ENCODE assay signal across 20 cellular contexts in the genomic region with DNA sequence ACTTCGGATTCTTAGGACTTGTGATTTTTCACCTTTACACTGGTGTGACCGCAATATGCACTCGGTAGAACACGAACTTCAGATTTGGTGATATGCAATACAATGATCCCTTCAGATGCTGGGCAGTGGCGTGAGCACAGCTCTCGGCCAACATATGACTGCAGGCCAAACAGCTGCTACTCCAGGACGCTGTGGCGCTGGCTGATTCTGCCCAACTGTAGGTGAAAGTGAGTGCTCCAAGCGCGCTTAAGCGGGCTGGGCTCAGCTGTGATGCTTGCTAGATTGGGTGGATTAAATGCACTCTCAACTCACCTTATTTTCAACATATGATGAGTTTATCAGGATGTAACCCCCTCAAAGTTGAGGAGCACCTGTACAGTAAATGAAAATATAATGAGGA.
"Had no signal": no experiment of that assay in that cellular context is flagged by ENCODE, and none has a peak within 500 bp of the region (broad histone marks: within the 10 kb centered on the region; RNA-seq: fewer than 3 reads in every experiment).

No MANE protein-coding gene starts in this region.

- H3K4me1 Mint-ChIP-seq: activated T-helper 17 cell treated with anti-CD3 and anti-CD28 coated beads, Interleukin-2, amount 50 U/mL, for 72 hours; immature natural killer cell had no signal

- H2AFZ ChIP-seq: hepatocyte had no signal

- H3K9me3 Mint-ChIP-seq: activated naive CD4-positive, alpha-beta T cell treated with anti-CD3 and anti-CD28 coated beads, Interleukin-2, amount 50 U/mL, for 72 hours; activated T-helper 17 cell treated with anti-CD3 and anti-CD28 coated beads, Interleukin-2, amount 50 U/mL, for 72 hours; brain; immature natural killer cell; T-helper 1 cell treated with Interleukin-12 subunit alpha and Interleukin-12 subunit beta and Interleukin-4 antibody, amounts not matched to agents 30 μg/mL and 1 μg/mL, for 36 hours had no signal

- H3K4me3 Mint-ChIP-seq: activated T-helper 17 cell treated with anti-CD3 and anti-CD28 coated beads, Interleukin-2, amount 50 U/mL, for 72 hours; brain; immature natural killer cell; T-helper 1 cell treated with Interleukin-12 subunit alpha and Interleukin-12 subunit beta and Interleukin-4 antibody, amounts not matched to agents 30 μg/mL and 1 μg/mL, for 36 hours had no signal

- H3K4me2 ChIP-seq: hepatocyte had no signal

- H3K36me3 ChIP-seq: thoracic aorta, upper lobe of left lung had no signal

- DNase-seq: activated CD4-positive, alpha-beta T cell treated with anti-CD3 and anti-CD28 coated beads for 4 hours; activated CD4-positive, alpha-beta T cell treated with anti-CD3 and anti-CD28 coated beads, Interleukin-2, amount 50 U/mL, for 48 hours; activated CD4-positive, CD25-positive, alpha-beta regulatory T cell; activated T-cell treated with anti-CD3 and anti-CD28 coated beads, Interleukin-2, amount 50 U/mL, for 1 hour; aorta; dermis blood vessel endothelial cell; effector CD8-positive, alpha-beta T cell; erythroblast; foreskin keratinocyte; immature natural killer cell; nucleus accumbens; stimulated activated CD4-positive, alpha-beta T cell treated with anti-CD3 and anti-CD28 coated beads, Interleukin-4, amount 100 ng/mL, for 1 hour; stimulated activated naive CD4-positive, alpha-beta T cell; upper lobe of left lung had no signal

- H3K79me2 ChIP-seq: hepatocyte had no signal

- H3K4me3 ChIP-seq: hepatocyte, thoracic aorta, upper lobe of left lung had no signal

- H3K9me3 ChIP-seq: thoracic aorta, upper lobe of left lung had no signal

- H3K27ac ChIP-seq: foreskin keratinocyte, hepatocyte, thoracic aorta, upper lobe of left lung had no signal

- H3K36me3 Mint-ChIP-seq: activated naive CD4-positive, alpha-beta T cell treated with anti-CD3 and anti-CD28 coated beads, Interleukin-2, amount 50 U/mL, for 72 hours; brain; immature natural killer cell had no signal

- H3K4me1 ChIP-seq: foreskin keratinocyte, upper lobe of left lung had no signal

- H3K27ac Mint-ChIP-seq: activated T-helper 17 cell treated with anti-CD3 and anti-CD28 coated beads, Interleukin-2, amount 50 U/mL, for 72 hours; immature natural killer cell; T-helper 1 cell treated with Interleukin-12 subunit alpha and Interleukin-12 subunit beta and Interleukin-4 antibody, amounts not matched to agents 30 μg/mL and 1 μg/mL, for 36 hours had no signal
